Comparison of ENCODE assay signal across 1 cellular context in the genomic region with DNA sequence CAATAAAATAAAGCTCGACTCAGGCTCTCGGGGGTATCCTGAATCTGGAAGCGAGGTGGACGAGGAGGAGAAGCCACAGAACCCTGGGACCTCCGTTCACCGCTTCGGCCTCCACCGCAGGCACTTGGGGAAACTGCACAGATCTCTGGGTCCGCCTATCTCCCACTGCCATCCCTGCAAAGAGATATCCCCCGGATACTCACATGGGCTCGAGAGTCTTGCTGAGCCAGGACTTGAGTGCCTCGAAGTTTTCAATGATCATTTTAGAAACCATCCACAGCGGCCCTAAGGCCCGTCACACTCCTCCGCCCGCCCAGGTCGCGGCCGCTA.
TF ChIP-seq lines count a peak whose summit lies in the region.

No MANE protein-coding gene starts in this region.

TF ChIP-seq in HepG2, 621 proteins besides CTCF, POLR2A, EP300 and RAD21:
- TF ChIP-seq ZNF20 (CRISPR knock-in tag; IDR thresholded peaks at IDR 0.05), result no peak
- TF ChIP-seq, protein P1, sequence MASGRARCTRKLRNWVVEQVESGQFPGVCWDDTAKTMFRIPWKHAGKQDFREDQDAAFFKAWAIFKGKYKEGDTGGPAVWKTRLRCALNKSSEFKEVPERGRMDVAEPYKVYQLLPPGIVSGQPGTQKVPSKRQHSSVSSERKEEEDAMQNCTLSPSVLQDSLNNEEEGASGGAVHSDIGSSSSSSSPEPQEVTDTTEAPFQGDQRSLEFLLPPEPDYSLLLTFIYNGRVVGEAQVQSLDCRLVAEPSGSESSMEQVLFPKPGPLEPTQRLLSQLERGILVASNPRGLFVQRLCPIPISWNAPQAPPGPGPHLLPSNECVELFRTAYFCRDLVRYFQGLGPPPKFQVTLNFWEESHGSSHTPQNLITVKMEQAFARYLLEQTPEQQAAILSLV (CRISPR knock-in tag; IDR thresholded peaks at IDR 0.05; ENCODE audit: borderline replicate concordance), result no peak
- TF ChIP-seq, protein P2, sequence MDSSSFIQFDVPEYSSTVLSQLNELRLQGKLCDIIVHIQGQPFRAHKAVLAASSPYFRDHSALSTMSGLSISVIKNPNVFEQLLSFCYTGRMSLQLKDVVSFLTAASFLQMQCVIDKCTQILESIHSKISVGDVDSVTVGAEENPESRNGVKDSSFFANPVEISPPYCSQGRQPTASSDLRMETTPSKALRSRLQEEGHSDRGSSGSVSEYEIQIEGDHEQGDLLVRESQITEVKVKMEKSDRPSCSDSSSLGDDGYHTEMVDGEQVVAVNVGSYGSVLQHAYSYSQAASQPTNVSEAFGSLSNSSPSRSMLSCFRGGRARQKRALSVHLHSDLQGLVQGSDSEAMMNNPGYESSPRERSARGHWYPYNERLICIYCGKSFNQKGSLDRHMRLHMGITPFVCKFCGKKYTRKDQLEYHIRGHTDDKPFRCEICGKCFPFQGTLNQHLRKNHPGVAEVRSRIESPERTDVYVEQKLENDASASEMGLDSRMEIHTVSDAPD (CRISPR knock-in tag; IDR thresholded peaks at IDR 0.05), result no peak
- TF ChIP-seq NFIC (IDR thresholded peaks at IDR 0.05; ENCODE audit: low read length), result no peak
- TF ChIP-seq, protein P3, sequence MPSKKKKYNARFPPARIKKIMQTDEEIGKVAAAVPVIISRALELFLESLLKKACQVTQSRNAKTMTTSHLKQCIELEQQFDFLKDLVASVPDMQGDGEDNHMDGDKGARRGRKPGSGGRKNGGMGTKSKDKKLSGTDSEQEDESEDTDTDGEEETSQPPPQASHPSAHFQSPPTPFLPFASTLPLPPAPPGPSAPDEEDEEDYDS (CRISPR knock-in tag; IDR thresholded peaks at IDR 0.05), result no peak
- no peak for TF ChIP-seq FOXK2 (IDR thresholded peaks at IDR 0.05)
- no peak for TF ChIP-seq ZNF17 (CRISPR knock-in tag; IDR thresholded peaks at IDR 0.05)
- TF ChIP-seq, protein P4, sequence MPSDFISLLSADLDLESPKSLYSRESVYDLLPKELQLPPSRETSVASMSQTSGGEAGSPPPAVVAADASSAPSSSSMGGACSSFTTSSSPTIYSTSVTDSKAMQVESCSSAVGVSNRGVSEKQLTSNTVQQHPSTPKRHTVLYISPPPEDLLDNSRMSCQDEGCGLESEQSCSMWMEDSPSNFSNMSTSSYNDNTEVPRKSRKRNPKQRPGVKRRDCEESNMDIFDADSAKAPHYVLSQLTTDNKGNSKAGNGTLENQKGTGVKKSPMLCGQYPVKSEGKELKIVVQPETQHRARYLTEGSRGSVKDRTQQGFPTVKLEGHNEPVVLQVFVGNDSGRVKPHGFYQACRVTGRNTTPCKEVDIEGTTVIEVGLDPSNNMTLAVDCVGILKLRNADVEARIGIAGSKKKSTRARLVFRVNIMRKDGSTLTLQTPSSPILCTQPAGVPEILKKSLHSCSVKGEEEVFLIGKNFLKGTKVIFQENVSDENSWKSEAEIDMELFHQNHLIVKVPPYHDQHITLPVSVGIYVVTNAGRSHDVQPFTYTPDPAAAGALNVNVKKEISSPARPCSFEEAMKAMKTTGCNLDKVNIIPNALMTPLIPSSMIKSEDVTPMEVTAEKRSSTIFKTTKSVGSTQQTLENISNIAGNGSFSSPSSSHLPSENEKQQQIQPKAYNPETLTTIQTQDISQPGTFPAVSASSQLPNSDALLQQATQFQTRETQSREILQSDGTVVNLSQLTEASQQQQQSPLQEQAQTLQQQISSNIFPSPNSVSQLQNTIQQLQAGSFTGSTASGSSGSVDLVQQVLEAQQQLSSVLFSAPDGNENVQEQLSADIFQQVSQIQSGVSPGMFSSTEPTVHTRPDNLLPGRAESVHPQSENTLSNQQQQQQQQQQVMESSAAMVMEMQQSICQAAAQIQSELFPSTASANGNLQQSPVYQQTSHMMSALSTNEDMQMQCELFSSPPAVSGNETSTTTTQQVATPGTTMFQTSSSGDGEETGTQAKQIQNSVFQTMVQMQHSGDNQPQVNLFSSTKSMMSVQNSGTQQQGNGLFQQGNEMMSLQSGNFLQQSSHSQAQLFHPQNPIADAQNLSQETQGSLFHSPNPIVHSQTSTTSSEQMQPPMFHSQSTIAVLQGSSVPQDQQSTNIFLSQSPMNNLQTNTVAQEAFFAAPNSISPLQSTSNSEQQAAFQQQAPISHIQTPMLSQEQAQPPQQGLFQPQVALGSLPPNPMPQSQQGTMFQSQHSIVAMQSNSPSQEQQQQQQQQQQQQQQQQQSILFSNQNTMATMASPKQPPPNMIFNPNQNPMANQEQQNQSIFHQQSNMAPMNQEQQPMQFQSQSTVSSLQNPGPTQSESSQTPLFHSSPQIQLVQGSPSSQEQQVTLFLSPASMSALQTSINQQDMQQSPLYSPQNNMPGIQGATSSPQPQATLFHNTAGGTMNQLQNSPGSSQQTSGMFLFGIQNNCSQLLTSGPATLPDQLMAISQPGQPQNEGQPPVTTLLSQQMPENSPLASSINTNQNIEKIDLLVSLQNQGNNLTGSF (CRISPR knock-in tag; IDR thresholded peaks at IDR 0.05), result no peak
- 0 out of 2 replicates have a peak, but pooled peaks have one; percentile 5 for TF ChIP-seq PAX8 (CRISPR knock-in tag; IDR thresholded peaks at IDR 0.05; ENCODE audit: borderline replicate concordance)
- 0 out of 2 replicates have a peak, but pooled peaks have one; percentile 13 for TF ChIP-seq KLF6 (CRISPR knock-in tag; IDR thresholded peaks at IDR 0.05)
- no peak for TF ChIP-seq ZNF136 (CRISPR knock-in tag; IDR thresholded peaks at IDR 0.05; ENCODE audit: low read depth)
- TF ChIP-seq SNAI1 (CRISPR knock-in tag; IDR thresholded peaks at IDR 0.05; ENCODE audit: borderline replicate concordance), result no peak
- TF ChIP-seq, protein P5, sequence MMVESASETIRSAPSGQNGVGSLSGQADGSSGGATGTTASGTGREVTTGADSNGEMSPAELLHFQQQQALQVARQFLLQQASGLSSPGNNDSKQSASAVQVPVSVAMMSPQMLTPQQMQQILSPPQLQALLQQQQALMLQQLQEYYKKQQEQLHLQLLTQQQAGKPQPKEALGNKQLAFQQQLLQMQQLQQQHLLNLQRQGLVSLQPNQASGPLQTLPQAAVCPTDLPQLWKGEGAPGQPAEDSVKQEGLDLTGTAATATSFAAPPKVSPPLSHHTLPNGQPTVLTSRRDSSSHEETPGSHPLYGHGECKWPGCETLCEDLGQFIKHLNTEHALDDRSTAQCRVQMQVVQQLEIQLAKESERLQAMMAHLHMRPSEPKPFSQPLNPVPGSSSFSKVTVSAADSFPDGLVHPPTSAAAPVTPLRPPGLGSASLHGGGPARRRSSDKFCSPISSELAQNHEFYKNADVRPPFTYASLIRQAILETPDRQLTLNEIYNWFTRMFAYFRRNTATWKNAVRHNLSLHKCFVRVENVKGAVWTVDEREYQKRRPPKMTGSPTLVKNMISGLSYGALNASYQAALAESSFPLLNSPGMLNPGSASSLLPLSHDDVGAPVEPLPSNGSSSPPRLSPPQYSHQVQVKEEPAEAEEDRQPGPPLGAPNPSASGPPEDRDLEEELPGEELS (CRISPR knock-in tag; IDR thresholded peaks at IDR 0.05), result no peak
- 0 out of 2 replicates have a peak, but pooled peaks have one; percentile 16 for TF ChIP-seq ZNF567 (CRISPR knock-in tag; IDR thresholded peaks at IDR 0.05; ENCODE audit: borderline replicate concordance)
- no peak for TF ChIP-seq NRL (CRISPR knock-in tag; IDR thresholded peaks at IDR 0.05; ENCODE audit: borderline replicate concordance)
- no peak for TF ChIP-seq ZNF660 (CRISPR knock-in tag; IDR thresholded peaks at IDR 0.05; ENCODE audit: borderline replicate concordance, low read depth)
- TF ChIP-seq, protein P6, sequence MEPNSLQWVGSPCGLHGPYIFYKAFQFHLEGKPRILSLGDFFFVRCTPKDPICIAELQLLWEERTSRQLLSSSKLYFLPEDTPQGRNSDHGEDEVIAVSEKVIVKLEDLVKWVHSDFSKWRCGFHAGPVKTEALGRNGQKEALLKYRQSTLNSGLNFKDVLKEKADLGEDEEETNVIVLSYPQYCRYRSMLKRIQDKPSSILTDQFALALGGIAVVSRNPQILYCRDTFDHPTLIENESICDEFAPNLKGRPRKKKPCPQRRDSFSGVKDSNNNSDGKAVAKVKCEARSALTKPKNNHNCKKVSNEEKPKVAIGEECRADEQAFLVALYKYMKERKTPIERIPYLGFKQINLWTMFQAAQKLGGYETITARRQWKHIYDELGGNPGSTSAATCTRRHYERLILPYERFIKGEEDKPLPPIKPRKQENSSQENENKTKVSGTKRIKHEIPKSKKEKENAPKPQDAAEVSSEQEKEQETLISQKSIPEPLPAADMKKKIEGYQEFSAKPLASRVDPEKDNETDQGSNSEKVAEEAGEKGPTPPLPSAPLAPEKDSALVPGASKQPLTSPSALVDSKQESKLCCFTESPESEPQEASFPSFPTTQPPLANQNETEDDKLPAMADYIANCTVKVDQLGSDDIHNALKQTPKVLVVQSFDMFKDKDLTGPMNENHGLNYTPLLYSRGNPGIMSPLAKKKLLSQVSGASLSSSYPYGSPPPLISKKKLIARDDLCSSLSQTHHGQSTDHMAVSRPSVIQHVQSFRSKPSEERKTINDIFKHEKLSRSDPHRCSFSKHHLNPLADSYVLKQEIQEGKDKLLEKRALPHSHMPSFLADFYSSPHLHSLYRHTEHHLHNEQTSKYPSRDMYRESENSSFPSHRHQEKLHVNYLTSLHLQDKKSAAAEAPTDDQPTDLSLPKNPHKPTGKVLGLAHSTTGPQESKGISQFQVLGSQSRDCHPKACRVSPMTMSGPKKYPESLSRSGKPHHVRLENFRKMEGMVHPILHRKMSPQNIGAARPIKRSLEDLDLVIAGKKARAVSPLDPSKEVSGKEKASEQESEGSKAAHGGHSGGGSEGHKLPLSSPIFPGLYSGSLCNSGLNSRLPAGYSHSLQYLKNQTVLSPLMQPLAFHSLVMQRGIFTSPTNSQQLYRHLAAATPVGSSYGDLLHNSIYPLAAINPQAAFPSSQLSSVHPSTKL (CRISPR knock-in tag; IDR thresholded peaks at IDR 0.05), result no peak
- TF ChIP-seq HNRNPLL (IDR thresholded peaks at IDR 0.05; ENCODE audit: low read depth, low read length, poor library complexity, severe bottlenecking), result no peak
- no peak for TF ChIP-seq ZNF883 (CRISPR knock-in tag; IDR thresholded peaks at IDR 0.05; ENCODE audit: not compliant biosample characterization)
- no peak for TF ChIP-seq ZNF432 (CRISPR knock-in tag; IDR thresholded peaks at IDR 0.05; ENCODE audit: borderline replicate concordance)
- TF ChIP-seq, protein P7, sequence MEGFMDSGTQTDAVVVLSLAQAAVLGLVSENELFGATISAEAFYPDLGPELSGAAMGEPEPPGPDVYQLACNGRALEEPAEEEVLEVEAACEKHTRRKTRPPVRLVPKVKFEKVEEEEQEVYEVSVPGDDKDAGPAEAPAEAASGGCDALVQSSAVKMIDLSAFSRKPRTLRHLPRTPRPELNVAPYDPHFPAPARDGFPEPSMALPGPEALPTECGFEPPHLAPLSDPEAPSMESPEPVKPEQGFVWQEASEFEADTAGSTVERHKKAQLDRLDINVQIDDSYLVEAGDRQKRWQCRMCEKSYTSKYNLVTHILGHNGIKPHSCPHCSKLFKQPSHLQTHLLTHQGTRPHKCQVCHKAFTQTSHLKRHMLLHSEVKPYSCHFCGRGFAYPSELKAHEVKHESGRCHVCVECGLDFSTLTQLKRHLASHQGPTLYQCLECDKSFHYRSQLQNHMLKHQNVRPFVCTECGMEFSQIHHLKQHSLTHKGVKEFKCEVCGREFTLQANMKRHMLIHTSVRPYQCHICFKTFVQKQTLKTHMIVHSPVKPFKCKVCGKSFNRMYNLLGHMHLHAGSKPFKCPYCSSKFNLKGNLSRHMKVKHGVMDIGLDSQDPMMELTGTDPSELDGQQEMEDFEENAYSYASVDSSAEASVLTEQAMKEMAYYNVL (CRISPR knock-in tag; IDR thresholded peaks at IDR 0.05; ENCODE audit: borderline replicate concordance), result no peak
- no peak for TF ChIP-seq ZNF782 (CRISPR knock-in tag; IDR thresholded peaks at IDR 0.05; ENCODE audit: borderline replicate concordance)
- no peak for TF ChIP-seq ZNF546 (CRISPR knock-in tag; conservative IDR thresholded peaks at IDR 0.05)
- TF ChIP-seq ZZZ3 (CRISPR knock-in tag; IDR thresholded peaks at IDR 0.05; ENCODE audit: borderline replicate concordance), result no peak
- no peak for TF ChIP-seq SOX6 (IDR thresholded peaks at IDR 0.05)
- TF ChIP-seq SOX6 (CRISPR knock-in tag; IDR thresholded peaks at IDR 0.05), result no peak
- TF ChIP-seq CBX5 (CRISPR knock-in tag; IDR thresholded peaks at IDR 0.05; ENCODE audit: borderline replicate concordance), result no peak
- no peak for TF ChIP-seq ZNF761 (CRISPR knock-in tag; conservative IDR thresholded peaks at IDR 0.05)
- no peak for TF ChIP-seq NKX3-1 (CRISPR knock-in tag; IDR thresholded peaks at IDR 0.05)
- TF ChIP-seq KDM5B (CRISPR knock-in tag; IDR thresholded peaks at IDR 0.05; ENCODE audit: borderline replicate concordance), result no peak
- no peak for TF ChIP-seq RXRB (CRISPR knock-in tag; IDR thresholded peaks at IDR 0.05; ENCODE audit: borderline replicate concordance)
- 0 out of 2 replicates have a peak, but pooled peaks have one; percentile 8 for TF ChIP-seq HDAC1 (CRISPR knock-in tag; IDR thresholded peaks at IDR 0.05)
- 0 out of 2 replicates have a peak, but pooled peaks have one; percentile 7 for TF ChIP-seq DNMT1 (CRISPR knock-in tag; IDR thresholded peaks at IDR 0.05)
- TF ChIP-seq RXRA (CRISPR knock-in tag; IDR thresholded peaks at IDR 0.05), result no peak
- TF ChIP-seq PAF1 (CRISPR knock-in tag; IDR thresholded peaks at IDR 0.05), result no peak
